Comparison of ENCODE assay signal across 8 cellular contexts in the genomic region with DNA sequence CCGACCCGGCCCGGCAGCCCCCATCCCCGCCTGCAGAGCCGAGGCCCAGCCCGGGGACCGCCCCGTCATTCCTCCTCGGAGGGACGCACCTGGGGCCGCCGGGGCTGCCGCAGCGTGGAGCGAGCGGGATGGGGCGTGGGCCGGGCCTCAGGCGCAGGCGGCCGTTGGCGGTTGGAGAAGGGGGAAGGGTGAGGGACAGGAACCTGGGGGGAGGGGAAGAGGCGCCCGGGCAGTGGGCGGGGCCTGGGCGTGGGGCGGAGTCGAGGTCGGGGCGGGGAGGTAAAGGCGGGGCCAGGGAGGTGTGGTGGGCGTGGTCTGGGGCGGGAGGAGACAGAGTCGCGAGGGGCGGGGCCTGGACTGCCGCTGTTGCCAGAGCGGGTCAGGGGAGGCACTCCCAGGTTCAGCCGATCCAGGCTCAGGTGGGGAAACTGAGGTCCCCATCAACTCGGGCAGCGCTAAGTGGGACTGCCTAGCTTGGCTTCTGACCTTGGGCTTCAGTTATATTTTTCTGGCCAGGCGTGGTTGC. TPM values are rescaled to one million over a fixed set of nuclear protein-coding genes. Genes with fewer than 3 reads are reported as not detected.
DNase-seq lines count a peak whose midpoint lies in the region; ATAC-seq, FAIRE-seq and TF ChIP-seq lines count a peak whose summit lies in the region.

A gene with protein sequence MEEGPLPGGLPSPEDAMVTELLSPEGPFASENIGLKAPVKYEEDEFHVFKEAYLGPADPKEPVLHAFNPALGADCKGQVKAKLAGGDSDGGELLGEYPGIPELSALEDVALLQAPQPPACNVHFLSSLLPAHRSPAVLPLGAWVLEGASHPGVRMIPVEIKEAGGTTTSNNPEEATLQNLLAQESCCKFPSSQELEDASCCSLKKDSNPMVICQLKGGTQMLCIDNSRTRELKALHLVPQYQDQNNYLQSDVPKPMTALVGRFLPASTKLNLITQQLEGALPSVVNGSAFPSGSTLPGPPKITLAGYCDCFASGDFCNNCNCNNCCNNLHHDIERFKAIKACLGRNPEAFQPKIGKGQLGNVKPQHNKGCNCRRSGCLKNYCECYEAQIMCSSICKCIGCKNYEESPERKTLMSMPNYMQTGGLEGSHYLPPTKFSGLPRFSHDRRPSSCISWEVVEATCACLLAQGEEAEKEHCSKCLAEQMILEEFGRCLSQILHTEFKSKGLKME (minus strand): TSS at position 190 of the 526 bp plus-strand sequence. CDS start 860 bp downstream, outside the sequence.

- peak; percentile 92 for FAIRE-seq in GM12892 (lab: Jason Lieb, UNC)

- no peaks in the 10 kb centered on the region for H3K9me2 ChIP-seq in MM.1S (replicated peaks; ENCODE audit: insufficient read depth, low read length)

- H2BK5ac ChIP-seq in trophoblast cell (ENCODE audit: low read depth, low read length, poor library complexity), result no peak within 1 kb of the TSS

- peak within 1 kb of the TSS; percentile 14 for H3K18ac ChIP-seq in trophoblast cell (ENCODE audit: low read length)

- H3K9me3 Mint-ChIP-seq in activated naive CD4-positive, alpha-beta T cell treated with anti-CD3 and anti-CD28 coated beads for 36 hours, result no peaks in the 10 kb centered on the region

- no peak within 1 kb of the TSS for H2BK12ac ChIP-seq in trophoblast cell (ENCODE audit: low read length)

- ATAC-seq in upper lobe of left lung (ENCODE audit: low FRiP score in 2 of 2) (peak; percentile 92 to 94), HG03460 (IDR thresholded peaks at IDR 0.05; ENCODE audit: unreplicated experiment) (no peak)

- no peaks in the 10 kb centered on the region for H3K27me3 Mint-ChIP-seq in activated naive CD4-positive, alpha-beta T cell treated with anti-CD3 and anti-CD28 coated beads for 36 hours (ENCODE audit: low read depth)

- peak within 1 kb of the TSS; percentile 11 for H3K14ac ChIP-seq in trophoblast cell (ENCODE audit: low read length)

- no peaks in the 10 kb centered on the region for H3F3A ChIP-seq in MM.1S (ENCODE audit: insufficient read depth, low read length)

- peak within 1 kb of the TSS; percentile 55 for H4K91ac ChIP-seq in trophoblast cell (ENCODE audit: low read depth, low read length)

- H2AK5ac ChIP-seq in trophoblast cell (ENCODE audit: low read length), result no peak within 1 kb of the TSS

- peak; percentile 87 for DNase-seq in GM12892 (ENCODE audit: insufficient read length)
- peak; percentile 85 for DNase-seq in MM.1S
- peak; percentile 86 for DNase-seq in SKM-1 (lab: John Stamatoyannopoulos, UW; ENCODE audit: unreplicated experiment)
- DNase-seq in activated naive CD4-positive, alpha-beta T cell treated with anti-CD3 and anti-CD28 coated beads for 36 hours, result peak; percentile 97
- DNase-seq in glomerular visceral epithelial cell (ENCODE audit: extremely low spot score), result peak; percentile 89
- peak; percentile 73 to 85 for DNase-seq in trophoblast cell
- peak; percentile 95 to 97 for DNase-seq in upper lobe of left lung

- no peak within 1 kb of the TSS for H3K23ac ChIP-seq in trophoblast cell (ENCODE audit: low read length)

- TF ChIP-seq POLR2A in GM12892 (IDR thresholded peaks at IDR 0.05; ENCODE audit: low read depth, low read length), result no peak
- no peak for TF ChIP-seq POLR2A in upper lobe of left lung (IDR thresholded peaks at IDR 0.05)

- peak within 1 kb of the TSS; percentile 47; the same call in 1 of the 2 replicates for H3K9ac ChIP-seq in MM.1S (ENCODE audit: low read length)
- H3K9ac ChIP-seq in trophoblast cell (ENCODE audit: low read length), result no peak within 1 kb of the TSS

- H3K27me3 ChIP-seq in MM.1S (replicated peaks; ENCODE audit: insufficient read depth, low read length) (no peaks in the 10 kb centered on the region), trophoblast cell (ENCODE audit: insufficient read depth, low read length) (no peaks in the 10 kb centered on the region), upper lobe of left lung (no peaks in the 10 kb centered on the region)

- no peak within 1 kb of the TSS for H4K12ac ChIP-seq in trophoblast cell (ENCODE audit: low read depth, low read length)

- H3K9me3 ChIP-seq in MM.1S (replicated peaks; ENCODE audit: insufficient read depth, low read length), result no peaks in the 10 kb centered on the region
- H3K9me3 ChIP-seq in trophoblast cell (ENCODE audit: insufficient read depth, low read depth, low read length), result no peaks in the 10 kb centered on the region
- no peaks in the 10 kb centered on the region for H3K9me3 ChIP-seq in upper lobe of left lung

- CTCF ChIA-PET in activated naive CD4-positive, alpha-beta T cell treated with anti-CD3 and anti-CD28 coated beads for 36 hours (lab: Charles Lee), result interaction anchor here (0.7 kb wide), 1 partner anchor 191 kb away, joined by 3 read pairs; no protein-coding TSS in a partner anchor

- H3K4me3 ChIP-seq in MM.1S (ENCODE audit: low read length), result peak within 1 kb of the TSS; percentile 50
- peak within 1 kb of the TSS; percentile 74 for H3K4me3 ChIP-seq in trophoblast cell (ENCODE audit: low read depth, low read length)
- peak within 1 kb of the TSS in 3 of 4 donors; percentile 55 to 62 (median 57) for H3K4me3 ChIP-seq in upper lobe of left lung

- peak within 1 kb of the TSS; percentile 65 for H3K4me3 Mint-ChIP-seq in activated naive CD4-positive, alpha-beta T cell treated with anti-CD3 and anti-CD28 coated beads for 36 hours

- peak within 1 kb of the TSS; percentile 17 for H4K8ac ChIP-seq in trophoblast cell (ENCODE audit: low read depth, low read length)

- H3K27ac Mint-ChIP-seq in activated naive CD4-positive, alpha-beta T cell treated with anti-CD3 and anti-CD28 coated beads for 36 hours, result no peak within 1 kb of the TSS

- peak within 1 kb of the TSS; percentile 39; the same call in 1 of the 2 replicates for H3K4me2 ChIP-seq in MM.1S (ENCODE audit: low read depth, low read length)
- peak within 1 kb of the TSS; percentile 79 for H3K4me2 ChIP-seq in trophoblast cell (ENCODE audit: low read length)

- WGBS in trophoblast cell (ENCODE audit: extremely low coverage, insufficient coverage, insufficient read length), result no CpG with 5 or more reads among the region's 42 CpGs
- 5 to 20% methylated on average over 1 to 31 of the region's 42 CpGs for WGBS in upper lobe of left lung, 2 donors

- H3K36me3 Mint-ChIP-seq in activated naive CD4-positive, alpha-beta T cell treated with anti-CD3 and anti-CD28 coated beads for 36 hours (ENCODE audit: low read depth), result no peaks in the 10 kb centered on the region

- H2BK120ac ChIP-seq in trophoblast cell (ENCODE audit: insufficient read depth, low read length, poor library complexity), result peak within 1 kb of the TSS; percentile 8

- no peaks in the 10 kb centered on the region for H3K79me2 ChIP-seq in MM.1S (ENCODE audit: low read length)
- no peaks in the 10 kb centered on the region for H3K79me2 ChIP-seq in trophoblast cell (ENCODE audit: control insufficient read depth, insufficient read depth, low read length, poor library complexity)

- H3K79me1 ChIP-seq in trophoblast cell (ENCODE audit: low read length), result peaks cover 1% of the 10 kb centered on the region

- H4K20me1 ChIP-seq in MM.1S (ENCODE audit: insufficient read depth, low read length), result no peaks in the 10 kb centered on the region

- H3K27ac ChIP-seq in MM.1S (ENCODE audit: low read length), result no peak within 1 kb of the TSS
- H3K27ac ChIP-seq in trophoblast cell (ENCODE audit: low read depth, low read length), result no peak within 1 kb of the TSS
- peak within 1 kb of the TSS in 3 of 4 donors; percentile 30 to 87 (median 39) for H3K27ac ChIP-seq in upper lobe of left lung

- H3K4me1 ChIP-seq in MM.1S (ENCODE audit: low read length) (no peaks in the 10 kb centered on the region), trophoblast cell (ENCODE audit: control insufficient read depth in 1 of 2, insufficient read depth in 2 of 2, low read length in 2 of 2) (peaks cover 0 to 7% of the 10 kb centered on the region in 2 experiments), upper lobe of left lung (peaks cover 7 to 22% (median 13%) of the 10 kb centered on the region in 4 donors)

- intact Hi-C loops in activated naive CD4-positive, alpha-beta T cell treated with anti-CD3 and anti-CD28 coated beads for 36 hours (cut with micrococcal nuclease), result loop anchor here (1.0 kb wide), 3 partner anchors 88 to 297 kb away; a partner anchor contains a TSS

- H3K4ac ChIP-seq in trophoblast cell (ENCODE audit: low read depth, low read length), result no peak within 1 kb of the TSS

- TF ChIP-seq CTCF in MM.1S (IDR thresholded peaks at IDR 0.05; ENCODE audit: low read length) (no peak), upper lobe of left lung (IDR thresholded peaks at IDR 0.05) (no peak)

- H3K36me3 ChIP-seq in MM.1S (replicated peaks; ENCODE audit: insufficient read depth, low read length), result no peaks in the 10 kb centered on the region
- H3K36me3 ChIP-seq in trophoblast cell (ENCODE audit: control insufficient read depth in 1 of 2, insufficient read depth in 2 of 2, low read length in 2 of 2), result no peaks in the 10 kb centered on the region
- H3K36me3 ChIP-seq in upper lobe of left lung, result peaks cover under 1 to 17% (median 6%) of the 10 kb centered on the region in 4 donors

- peaks cover 9% of the 10 kb centered on the region for H3K4me1 Mint-ChIP-seq in activated naive CD4-positive, alpha-beta T cell treated with anti-CD3 and anti-CD28 coated beads for 36 hours (ENCODE audit: low read depth)

- no peak for TF ChIP-seq EP300 in upper lobe of left lung (IDR thresholded peaks at IDR 0.05)

- H2AFZ ChIP-seq in MM.1S (ENCODE audit: low read length), result peak within 1 kb of the TSS; percentile 53; the same call in 1 of the 2 replicates
- no peak within 1 kb of the TSS for H2AFZ ChIP-seq in trophoblast cell (ENCODE audit: insufficient read depth, low read length, poor library complexity)

RNA-seq across cellular contexts. Expression of the gene that starts here (rescaled TPM):
- not detected for polyA plus RNA-seq in GM12892 (2012; ENCODE audit: missing spikeins)
- 1 to 10 TPM; 6.2 to 7.3 TPM for total RNA-seq in activated naive CD4-positive, alpha-beta T cell treated with anti-CD3 and anti-CD28 coated beads for 36 hours
- 3.2 and 3.9 TPM in 2 replicates for polyA plus RNA-seq in trophoblast cell (2013)
- total RNA-seq in upper lobe of left lung, result 1 to 10 TPM in 4 of 6 donors, under 1 TPM in 2; 0.76 to 7.3 (median 1.8) TPM

Comparison
In these comparisons a context has a peak if more than half of its experiments do, and no peak if none do; other contexts are left out.
1. H3K27ac ChIP-seq: peak in upper lobe of left lung (3 of 4); none in MM.1S (single experiment) and trophoblast cell (single experiment).
2. Peak in every context shown above with its lines, with median percentiles within 50 percentile points of each other: DNase-seq and H3K4me3 ChIP-seq.